In the genomic region with DNA sequence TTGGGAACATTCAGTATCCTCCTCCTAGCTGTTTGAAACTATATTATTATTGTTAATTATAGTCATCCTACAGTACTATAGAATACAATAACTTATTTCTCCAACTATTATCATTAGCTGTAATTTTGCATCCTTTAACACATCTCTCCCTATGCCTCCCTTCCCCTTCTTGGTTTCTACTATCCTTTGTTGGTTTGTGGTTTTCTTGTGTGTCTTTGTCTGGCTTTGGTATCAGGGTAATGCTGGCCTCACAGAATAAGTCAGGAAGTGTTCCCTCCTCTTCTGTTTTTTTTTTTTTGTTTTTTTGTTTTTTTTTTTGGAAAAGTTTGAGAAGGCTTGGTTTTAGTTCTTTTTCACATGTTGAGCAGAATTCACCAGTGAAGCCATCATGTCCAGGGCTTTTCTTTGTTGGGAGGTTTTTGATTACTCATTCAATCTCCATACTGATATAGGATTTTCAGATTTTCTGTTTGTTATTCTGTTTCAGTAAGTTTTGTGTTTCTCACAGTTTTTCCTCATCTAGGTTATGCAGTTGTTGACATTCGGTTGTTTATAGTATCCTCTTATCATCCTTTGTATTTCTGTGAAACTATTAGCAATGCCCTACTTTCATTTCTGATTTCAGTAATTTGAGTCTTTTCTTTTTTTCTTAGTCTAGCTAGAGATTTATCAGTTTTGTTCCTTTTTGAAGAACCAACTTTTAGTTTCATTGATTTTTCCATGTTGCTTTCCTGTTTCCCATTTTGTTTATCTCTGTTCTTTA, we compare ENCODE assay signal across 16 cellular contexts. TPM values are rescaled to one million over a fixed set of nuclear protein-coding genes. Genes with fewer than 3 reads are reported as not detected.
DNase-seq lines count a peak whose midpoint lies in the region; ATAC-seq and TF ChIP-seq lines count a peak whose summit lies in the region.
"Had no signal": no experiment of that assay in that cellular context is flagged by ENCODE, and none has a peak within 500 bp of the region (broad histone marks: within the 10 kb centered on the region; RNA-seq: fewer than 3 reads in every experiment).

No MANE protein-coding gene starts in this region.

- no CpG with 5 or more reads among the region's 1 CpG for WGBS in H9 (ENCODE audit: extremely low coverage, insufficient read length, low lambda C conversion rate)

- H3K23me2 ChIP-seq in H9 (ENCODE audit: insufficient read length, low read depth, low read length, poor library complexity, severe bottlenecking) = peaks cover 2% of the 10 kb centered on the region

- H2AK5ac ChIP-seq in H9 (ENCODE audit: insufficient read length, low read length) = no peak overlapping the region

- peaks cover 11 to 24% (median 16%) of the 10 kb centered on the region in 3 donors for H3K36me3 Mint-ChIP-seq in CD8-positive, alpha-beta memory T cell
- H3K36me3 Mint-ChIP-seq in H9 (ENCODE audit: insufficient read depth in 1 of 3, low read depth in 3 of 3) (peaks cover 0 to 25% (median 20%) of the 10 kb centered on the region in 3 experiments; a peak in 5 of 7 replicates), T-helper 17 cell (ENCODE audit: low read depth) (peaks cover 4% of the 10 kb centered on the region)

- CTCF ChIA-PET in CD8-positive, alpha-beta memory T cell (lab: Charles Lee) = no interaction called here

- no peak overlapping the region for H3K4ac ChIP-seq in H9 (ENCODE audit: low read depth, low read length)

- POLR2A ChIA-PET in CD8-positive, alpha-beta memory T cell (lab: Charles Lee) = interaction anchor here (0.6 kb wide), 1 partner anchor 56 kb away, joined by 3 read pairs; no protein-coding TSS in a partner anchor

- H3K56ac ChIP-seq in H9 (ENCODE audit: insufficient read length, low read depth, low read length) = no peak overlapping the region

- H3K27me3 Mint-ChIP-seq in CD8-positive, alpha-beta memory T cell = no peaks in the 10 kb centered on the region
- H3K27me3 Mint-ChIP-seq in H9 (ENCODE audit: low read depth) (no peaks in the 10 kb centered on the region), T-helper 17 cell (no peaks in the 10 kb centered on the region)

- no peak overlapping the region for H2BK120ac ChIP-seq in H9 (ENCODE audit: low read depth, low read length, poor library complexity, severe bottlenecking)

- ATAC-seq in T-helper 17 cell = peak; percentile 57

- H3K23ac ChIP-seq in H9 (ENCODE audit: insufficient read length, low read depth, low read length) = no peak overlapping the region

- peak overlapping the region; percentile 19 to 82 (median 54) for H3K4me3 Mint-ChIP-seq in CD8-positive, alpha-beta memory T cell
- H3K4me3 Mint-ChIP-seq in H9 (no peak overlapping the region), T-helper 17 cell (peak overlapping the region; percentile 67)

- H3K27me3 ChIP-seq in CD8-positive, alpha-beta memory T cell (ENCODE audit: insufficient read depth, low read length, poor library complexity, severe bottlenecking) = no peaks in the 10 kb centered on the region
- no peaks in the 10 kb centered on the region for H3K27me3 ChIP-seq in H9 (ENCODE audit: insufficient read depth, low read length)
- H3K27me3 ChIP-seq: Peyer's patch, suprapubic skin had no signal

- H2BK12ac ChIP-seq in H9 (ENCODE audit: insufficient read length, low read depth, low read length) = no peak overlapping the region

- no peak overlapping the region for H3K4me2 ChIP-seq in H9 (ENCODE audit: insufficient read depth, insufficient read length, low read length)

- H2AFZ ChIP-seq in H9 (ENCODE audit: low read length) = no peak overlapping the region

- H3K9me3 Mint-ChIP-seq in CD8-positive, alpha-beta memory T cell = peaks cover 0 to 8% (median 0%) of the 10 kb centered on the region in 5 donors
- peaks cover 9 to 22% of the 10 kb centered on the region in 2 experiments for H3K9me3 Mint-ChIP-seq in H9

- H4K5ac ChIP-seq in H9 (ENCODE audit: insufficient read length, low read depth, low read length) = no peak overlapping the region

- H3K27ac ChIP-seq in CD8-positive, alpha-beta memory T cell (ENCODE audit: low read depth, low read length) = no peak overlapping the region
- no peak overlapping the region for H3K27ac ChIP-seq in H9 (ENCODE audit: insufficient read length, low read depth, low read length)
- H3K27ac ChIP-seq: Peyer's patch, suprapubic skin had no signal

- H3K79me1 ChIP-seq in H9 (ENCODE audit: insufficient read depth, low read depth, low read length, poor library complexity, severe bottlenecking) = no peaks in the 10 kb centered on the region

- peaks cover 42% of the 10 kb centered on the region for H3K4me1 ChIP-seq in CD8-positive, alpha-beta memory T cell (ENCODE audit: insufficient read depth, low read length)
- peaks cover 7% of the 10 kb centered on the region; the same call in 1 of the 2 replicates for H3K4me1 ChIP-seq in H9 (ENCODE audit: insufficient read depth, low read length)

- no peak overlapping the region for H2BK5ac ChIP-seq in H9 (ENCODE audit: insufficient read length, low read length)

- no peak for DNase-seq in CD8-positive, alpha-beta memory T cell
- DNase-seq in H9 (no peak), T-helper 17 cell (no peak), fibroblast of villous mesenchyme (ENCODE audit: low read depth) (peak; percentile 23), NCI-H2107 (lab: John Stamatoyannopoulos, UW) (no peak), NCI-H2227 (lab: John Stamatoyannopoulos, UW; ENCODE audit: unreplicated experiment) (no peak)
- no peak for DNase-seq in stimulated activated naive CD4-positive, alpha-beta T cell treated with Interleukin-2 at 50 U/mL for 16 hours (lab: John Stamatoyannopoulos, UW)
- DNase-seq: effector CD4-positive, alpha-beta T cell; foreskin fibroblast; NCI-H1417; NCI-H524; occipital lobe; Peyer's patch; small intestine; T1000 had no signal

- H4K20me1 ChIP-seq in H9 (ENCODE audit: control insufficient read depth, insufficient read depth, insufficient read length) = no peaks in the 10 kb centered on the region

- H3K9ac ChIP-seq in H9 (ENCODE audit: extremely low read depth, insufficient read length, low read length) = no peak overlapping the region

- H3K36me3 ChIP-seq in CD8-positive, alpha-beta memory T cell (ENCODE audit: insufficient read depth, low read length) = no peaks in the 10 kb centered on the region
- H3K36me3 ChIP-seq: Peyer's patch, suprapubic skin had no signal

- H4K91ac ChIP-seq in H9 (ENCODE audit: insufficient read length, low read depth, low read length) = no peak overlapping the region

- H3K18ac ChIP-seq in H9 (ENCODE audit: insufficient read length, low read depth, low read length) = no peak overlapping the region

- H3K4me1 Mint-ChIP-seq in CD8-positive, alpha-beta memory T cell = peaks cover 78 to 89% (median 88%) of the 10 kb centered on the region in 3 donors
- H3K4me1 Mint-ChIP-seq in H9 (peaks cover 85 to 86% of the 10 kb centered on the region in 2 experiments), T-helper 17 cell (peaks cover 64% of the 10 kb centered on the region)

- no peak overlapping the region for H2BK20ac ChIP-seq in H9 (ENCODE audit: low read depth, low read length, poor library complexity, severe bottlenecking)

- no peak overlapping the region for H2BK15ac ChIP-seq in H9 (ENCODE audit: low read depth, low read length)

- no peak overlapping the region for H3K14ac ChIP-seq in H9 (ENCODE audit: insufficient read depth, low read length)

- H4K8ac ChIP-seq in H9 (replicated peaks; ENCODE audit: insufficient read length, low read depth, low read length) = no peak overlapping the region

- H3T11ph ChIP-seq in H9 (ENCODE audit: low read length) = no peak overlapping the region

- no peaks in the 10 kb centered on the region for H3K9me3 ChIP-seq in CD8-positive, alpha-beta memory T cell (ENCODE audit: low read length)
- no peaks in the 10 kb centered on the region for H3K9me3 ChIP-seq in H9 (ENCODE audit: control insufficient read depth, low read depth, low read length)
- no peaks in the 10 kb centered on the region for H3K9me3 ChIP-seq in T-helper 17 cell (ENCODE audit: control insufficient read depth, low read length, poor library complexity, severe bottlenecking)
- H3K9me3 ChIP-seq: Peyer's patch had no signal

- peak overlapping the region in 7 of 8 donors; percentile 7 to 83 (median 53) for H3K27ac Mint-ChIP-seq in CD8-positive, alpha-beta memory T cell
- peak overlapping the region in 2 of 3 experiments; percentile 3 to 13; a peak in 2 of 7 replicates for H3K27ac Mint-ChIP-seq in H9
- peak overlapping the region; percentile 90 for H3K27ac Mint-ChIP-seq in T-helper 17 cell

- no peak overlapping the region for H3K4me3 ChIP-seq in CD8-positive, alpha-beta memory T cell (ENCODE audit: low read length)
- H3K4me3 ChIP-seq in fibroblast of villous mesenchyme (ENCODE audit: low read depth, low read length) = no peak overlapping the region
- H3K4me3 ChIP-seq: Peyer's patch, suprapubic skin had no signal

- peaks cover 23% of the 10 kb centered on the region; the same call in 1 of the 2 replicates for H3K79me2 ChIP-seq in H9 (ENCODE audit: insufficient read depth, low read length)

- TF ChIP-seq CTCF in H9 (conservative IDR thresholded peaks at IDR 0.05) (no peak), fibroblast of villous mesenchyme (IDR thresholded peaks at IDR 0.05; ENCODE audit: insufficient read depth, low read depth, low read length) (no peak)

RNA-seq across cellular contexts. Expression of a gene that starts 21.6 kb away (rescaled TPM):
- 10 to 100 TPM; 40.4 to 40.7 TPM for total RNA-seq in CD8-positive, alpha-beta memory T cell
- 53.4 TPM for polyA plus RNA-seq in CD8-positive, alpha-beta memory T cell
- 81.5 and 88.2 TPM in 2 replicates for total RNA-seq in H9 (2021)
- total RNA-seq in T-helper 17 cell = 10 to 100 TPM; 51.4 to 54.2 TPM
- 11.7 and 13.9 TPM in 2 replicates for total RNA-seq in fibroblast of villous mesenchyme

Comparison
In these comparisons a context has a peak if more than half of its experiments do, and no peak if none do; other contexts are left out.
1. H3K27ac Mint-ChIP-seq: peak in every context shown above with its lines; median percentile 90 in T-helper 17 cell; 53 in CD8-positive, alpha-beta memory T cell; 8 in H9.
2. H3K4me3 Mint-ChIP-seq: peak in CD8-positive, alpha-beta memory T cell (7 of 7) and T-helper 17 cell (single experiment); none in H9 (0 of 2).